8 cellular contexts compared by ENCODE assay signal in the genomic region with DNA sequence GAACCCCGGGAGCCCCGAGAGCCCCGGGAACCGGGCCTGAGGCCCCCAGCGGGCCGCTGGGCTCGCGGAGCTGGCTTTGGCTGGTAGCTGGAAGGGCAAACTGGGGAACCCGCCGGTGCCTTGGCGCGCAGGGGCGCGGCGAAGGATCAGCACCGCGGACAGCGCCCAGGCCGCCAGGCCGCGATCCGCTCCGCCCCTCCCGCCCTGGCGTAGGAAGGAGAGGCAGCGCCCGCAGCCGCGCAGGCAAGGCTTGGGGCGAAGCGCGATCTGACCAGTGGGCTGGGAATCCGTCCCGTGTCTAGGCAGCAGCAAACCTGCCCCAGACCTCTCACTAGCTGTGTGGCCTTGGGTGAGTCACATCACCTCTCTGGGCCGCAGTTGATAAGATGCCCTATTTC. TPM values are rescaled to one million over a fixed set of nuclear protein-coding genes. Genes with fewer than 3 reads are reported as not detected.
DNase-seq lines count a peak whose midpoint lies in the region; ATAC-seq, FAIRE-seq and TF ChIP-seq lines count a peak whose summit lies in the region.

No MANE protein-coding gene starts in this region.

- TF ChIP-seq CTCF in H1 (IDR thresholded peaks at IDR 0.05; ENCODE audit: control extremely low read depth in 1 of 3, insufficient read depth in 1 of 3, low read depth in 1 of 3, low read length in 3 of 3): no peak

- H3K36me3 ChIP-seq in H1 (ENCODE audit: control insufficient read depth in 2 of 4, insufficient read depth in 4 of 4, low read length in 3 of 4): no peaks in the 10 kb centered on the region

- H3K79me2 ChIP-seq in H1 (ENCODE audit: control insufficient read depth in 1 of 2, insufficient read depth in 2 of 2, low read length in 2 of 2): 0 out of 4 replicates have a peak, but pooled peaks cover 0 to 3% of the 10 kb centered on the region in 2 experiments

- no peak overlapping the region for H2BK5ac ChIP-seq in H1 (ENCODE audit: low read depth, low read length)

- no peak overlapping the region for H2BK120ac ChIP-seq in H1 (replicated peaks; ENCODE audit: low read depth, low read length)

- peak; percentile 55 for FAIRE-seq in H1 (lab: Jason Lieb, UNC)

- ATAC-seq in memory B cell (ENCODE audit: low read depth) (peak; percentile 99), GM18907 (IDR thresholded peaks at IDR 0.05; ENCODE audit: unreplicated experiment) (no peak)

- no peaks in the 10 kb centered on the region for H3K9me3 Mint-ChIP-seq in memory B cell

- no peak for TF ChIP-seq RAD21 in H1 (IDR thresholded peaks at IDR 0.05 in 1 of 2, conservative IDR thresholded peaks at IDR 0.05 in 1 of 2; ENCODE audit: low read depth in 2 of 2, low read length in 2 of 2)

- H3K79me1 ChIP-seq in H1 (ENCODE audit: low read depth, low read length): no peaks in the 10 kb centered on the region

- CTCF ChIA-PET in H1 (lab: Charles Lee; ENCODE audit: partially characterized antibody): interaction anchor here (1.4 to 1.6 kb wide), 2 partner anchors 27 to 37 kb away, joined by 4 to 6 read pairs; no protein-coding TSS in a partner anchor

- no peak overlapping the region for H3K14ac ChIP-seq in H1 (ENCODE audit: insufficient read length)

- H3K23ac ChIP-seq in H1 (ENCODE audit: insufficient read length): no peak overlapping the region

- no peak overlapping the region for H2BK20ac ChIP-seq in H1 (ENCODE audit: low read length)

- H3K4me2 ChIP-seq in H1 (ENCODE audit: insufficient read depth in 1 of 2, low read depth in 2 of 2, low read length in 2 of 2): peak overlapping the region; percentile 43 to 53

- no peak overlapping the region for H4K5ac ChIP-seq in H1 (ENCODE audit: insufficient read length, low read depth, low read length)

- H2AK5ac ChIP-seq in H1 (ENCODE audit: low read depth, low read length): no peak overlapping the region

- H3K4ac ChIP-seq in H1 (replicated peaks; ENCODE audit: insufficient read length, low read depth, low read length): no peak overlapping the region

- TF ChIP-seq POLR2A in H1 (IDR thresholded peaks at IDR 0.05; ENCODE audit: control extremely low read depth in 1 of 2, low read depth in 2 of 2, low read length in 2 of 2): no peak

- no peak overlapping the region for H4K91ac ChIP-seq in H1 (replicated peaks; ENCODE audit: insufficient read length, low read length)

- peaks cover 0 to 4% (median 1%) of the 10 kb centered on the region in 4 experiments; a peak in 3 of 7 replicates for H3K27me3 ChIP-seq in H1 (replicated peaks in 1 of 4; ENCODE audit: control insufficient read depth in 3 of 4, extremely low read depth in 1 of 4, insufficient read depth in 3 of 4, low read length in 3 of 4)

- DNase-seq in NCI-H2029 (lab: John Stamatoyannopoulos, UW) (peak; percentile 14), NCI-H2029 treated with DMSO at 0.1 percent for 48 hours (lab: John Stamatoyannopoulos, UW) (no peak), NCI-H774 (lab: John Stamatoyannopoulos, UW) (peak; percentile 37), H1 (ENCODE audit: low read depth in 1 of 2, low spot score in 2 of 2) (peak; percentile 44 to 96), memory B cell (ENCODE audit: low spot score in 2 of 2) (peak; percentile 68 to 79)
- DNase-seq in activated CD8-positive, alpha-beta memory T cell treated with anti-CD3 and anti-CD28 coated beads for 48 hours (ENCODE audit: low read depth in 2 of 3, low spot score in 2 of 3): peak; percentile 40 to 54 (median 51)
- DNase-seq in stimulated activated CD8-positive, alpha-beta memory T cell treated with anti-CD3 and anti-CD28 coated beads, Interleukin-15, amount 100 ng/mL, for 24 hours (ENCODE audit: low read depth): peak; percentile 64

- no peak overlapping the region for H2AFZ ChIP-seq in H1 (ENCODE audit: low read length)

- no peak; a peak in 1 of 3 replicates for TF ChIP-seq EP300 in H1 (IDR thresholded peaks at IDR 0.05; ENCODE audit: borderline replicate concordance in 1 of 2, low read depth in 2 of 2, low read length in 2 of 2)

- H3K23me2 ChIP-seq in H1 (ENCODE audit: low read depth, low read length): peaks cover 4% of the 10 kb centered on the region; the same call in 1 of the 2 replicates

- no peaks in the 10 kb centered on the region for H3K9me3 ChIP-seq in H1 (ENCODE audit: insufficient read depth in 2 of 2, low read depth in 1 of 2, low read length in 1 of 2)

- peaks cover 0 to 11% (median 4%) of the 10 kb centered on the region in 4 experiments; a peak in 3 of 7 replicates for H3K4me1 ChIP-seq in H1 (replicated peaks in 1 of 4; ENCODE audit: control insufficient read depth in 3 of 4, insufficient read depth in 4 of 4, low read length in 3 of 4)

- no peak overlapping the region for H3K9ac ChIP-seq in H1 (replicated peaks in 1 of 4; ENCODE audit: extremely low read depth in 1 of 4, low read depth in 3 of 4, low read length in 3 of 4)

- no peak overlapping the region for H3K56ac ChIP-seq in H1 (replicated peaks; ENCODE audit: insufficient read length, low read depth, low read length)

- POLR2A ChIA-PET in H1 (lab: Charles Lee; ENCODE audit: partially characterized antibody): interaction anchor here (0.6 to 1.8 kb wide), 3 partner anchors 28 to 239 kb away, joined by 3 to 5 read pairs (median 3); a partner anchor contains a TSS

- peaks cover 20% of the 10 kb centered on the region for H3K27me3 Mint-ChIP-seq in memory B cell

- H3K27ac ChIP-seq in H1 (ENCODE audit: low read depth, low read length): no peak overlapping the region

- no peak overlapping the region for H3K4me3 Mint-ChIP-seq in memory B cell

- WGBS in H1 (ENCODE audit: extremely low coverage in 1 of 2, insufficient coverage in 1 of 2, insufficient read length in 1 of 2, insufficient replicate concordance in 2 of 2, low coverage in 1 of 2, low lambda C conversion rate in 2 of 2, missing lambda C conversion rate in 1 of 2), 2 experiments: 5% methylated on average over 21 of the region's 35 CpGs; no CpG with 5 or more reads in 1 of the 2 experiments

- peaks cover 2 to 3% of the 10 kb centered on the region in 2 experiments for H4K20me1 ChIP-seq in H1 (replicated peaks in 1 of 2; ENCODE audit: control insufficient read depth in 1 of 2, insufficient read depth in 2 of 2, low read length in 2 of 2)

- H3K27ac Mint-ChIP-seq in memory B cell: no peak overlapping the region

- H2BK12ac ChIP-seq in H1 (ENCODE audit: low read depth, low read length): no peak overlapping the region

- no peaks in the 10 kb centered on the region for H3K4me1 Mint-ChIP-seq in memory B cell

- H2BK15ac ChIP-seq in H1 (ENCODE audit: low read length): no peak overlapping the region

- H3K36me3 Mint-ChIP-seq in memory B cell: no peaks in the 10 kb centered on the region

- H3K18ac ChIP-seq in H1 (ENCODE audit: extremely low read depth, low read length): peak overlapping the region; percentile 71

- peak overlapping the region in 2 of 4 experiments; percentile 60 to 74; a peak in 4 of 8 replicates for H3K4me3 ChIP-seq in H1 (ENCODE audit: extremely low read depth in 1 of 4, insufficient read depth in 2 of 4, low read depth in 3 of 4, low read length in 4 of 4)

- no peak overlapping the region for H4K8ac ChIP-seq in H1 (ENCODE audit: extremely low read depth, insufficient read depth, low read length)

TF ChIP-seq in H1, 55 proteins besides CTCF, POLR2A, EP300 and RAD21 (continues in another document):
- peak; percentile 3 for TF ChIP-seq KDM4A (IDR thresholded peaks at IDR 0.05; ENCODE audit: low read depth, low read length, severe bottlenecking)
- no peak for TF ChIP-seq RNF2 (IDR thresholded peaks at IDR 0.05; ENCODE audit: borderline replicate concordance, low read depth, low read length, missing control alignments, poor library complexity, severe bottlenecking)
- TF ChIP-seq TBP (IDR thresholded peaks at IDR 0.05; ENCODE audit: low read depth, low read length): peak; percentile 67
- TF ChIP-seq KDM1A (IDR thresholded peaks at IDR 0.05; ENCODE audit: borderline replicate concordance, low read length): peak; percentile 72; the same call in 1 of the 2 replicates
- TF ChIP-seq SIN3A (conservative IDR thresholded peaks at IDR 0.05 in 1 of 2, IDR thresholded peaks at IDR 0.05 in 1 of 2; ENCODE audit: low read depth in 1 of 2, low read length in 2 of 2): peak; percentile 99
- TF ChIP-seq HDAC2 (IDR thresholded peaks at IDR 0.05; ENCODE audit: borderline replicate concordance in 1 of 2, low read depth in 2 of 2, low read length in 2 of 2): peak in 1 of 2 experiments; percentile 83; a peak in 1 of 4 replicates
- no peak for TF ChIP-seq TAF7 (optimal IDR thresholded peaks at IDR 0.05; ENCODE audit: borderline replicate concordance, low read depth, low read length)
- TF ChIP-seq JUND (IDR thresholded peaks at IDR 0.05; ENCODE audit: low read length): no peak

RNA-seq across cellular contexts. Expression of a gene that starts 0.3 kb away (rescaled TPM):
- 11.9 and 12.1 TPM in 2 replicates for total RNA-seq in H1 (2021; fragmentation: NEBNext Ultra II Directional; extraction: Animal tissue kit (Norgen Biotek cat#: 25700))
- 5.5 and 9.0 TPM in 2 replicates for polyA plus RNA-seq in H1 (2011; rRNA removed)
- 5.5 TPM for polyA plus RNA-seq in H1 (2011; cell fraction: cytosol; rRNA removed)
- polyA plus RNA-seq in H1 (2011; cell fraction: nucleus; rRNA removed): 11.0 TPM
- 9.2 to 11.7 TPM (median 11.1 TPM) in 4 replicates for polyA plus RNA-seq in H1 (2012, experiment 1 of 2)
- polyA plus RNA-seq in H1 (2012, experiment 2 of 2): 12.5 TPM
- 8.5 TPM for polyA plus RNA-seq in H1 (2013, experiment 1 of 2)
- polyA plus RNA-seq in H1 (2013, experiment 2 of 2): 8.3 TPM
- 4.7 and 10.4 TPM in 2 replicates for polyA minus RNA-seq in H1 (2011; rRNA and poly(A)+ RNA removed)
- 6.5 TPM for polyA minus RNA-seq in H1 (2011; cell fraction: cytosol; rRNA and poly(A)+ RNA removed)
- 4.9 TPM for polyA minus RNA-seq in H1 (2011; cell fraction: nucleus; rRNA and poly(A)+ RNA removed)

RNA-seq across cellular contexts. Expression of a gene that starts 38.2 kb away (rescaled TPM):
- 93.6 and 98.6 TPM in 2 replicates for total RNA-seq in H1 (2021; fragmentation: NEBNext Ultra II Directional; extraction: Animal tissue kit (Norgen Biotek cat#: 25700))
- polyA plus RNA-seq in H1 (2011; rRNA removed): 33.6 and 46.8 TPM in 2 replicates
- polyA plus RNA-seq in H1 (2011; cell fraction: cytosol; rRNA removed): 32.3 TPM
- polyA plus RNA-seq in H1 (2011; cell fraction: nucleus; rRNA removed): 142 TPM
- 64.3 to 76.7 TPM (median 69.8 TPM) in 4 replicates for polyA plus RNA-seq in H1 (2012, experiment 1 of 2)
- polyA plus RNA-seq in H1 (2012, experiment 2 of 2): 44.8 TPM
- polyA plus RNA-seq in H1 (2013, experiment 1 of 2): 45.6 TPM
- polyA plus RNA-seq in H1 (2013, experiment 2 of 2): 39.5 TPM
- polyA minus RNA-seq in H1 (2011; rRNA and poly(A)+ RNA removed): 24.7 and 34.6 TPM in 2 replicates
- 32.9 TPM for polyA minus RNA-seq in H1 (2011; cell fraction: cytosol; rRNA and poly(A)+ RNA removed)
- 44.5 TPM for polyA minus RNA-seq in H1 (2011; cell fraction: nucleus; rRNA and poly(A)+ RNA removed)

RNA-seq across cellular contexts. Expression of a gene that starts 46.5 kb away (rescaled TPM):
- 63.4 and 63.8 TPM in 2 replicates for total RNA-seq in H1 (2021; fragmentation: NEBNext Ultra II Directional; extraction: Animal tissue kit (Norgen Biotek cat#: 25700))
- 24.0 and 28.9 TPM in 2 replicates for polyA plus RNA-seq in H1 (2011; rRNA removed)
- polyA plus RNA-seq in H1 (2011; cell fraction: cytosol; rRNA removed): 25.1 TPM
- 165 TPM for polyA plus RNA-seq in H1 (2011; cell fraction: nucleus; rRNA removed)
- polyA plus RNA-seq in H1 (2012, experiment 1 of 2): 26.1 to 39.5 TPM (median 30.8 TPM) in 4 replicates
- 16.1 TPM for polyA plus RNA-seq in H1 (2012, experiment 2 of 2)
- 22.5 TPM for polyA plus RNA-seq in H1 (2013, experiment 1 of 2)
- polyA plus RNA-seq in H1 (2013, experiment 2 of 2): 22.8 TPM
- 27.1 and 37.8 TPM in 2 replicates for polyA minus RNA-seq in H1 (2011; rRNA and poly(A)+ RNA removed)
- 18.9 TPM for polyA minus RNA-seq in H1 (2011; cell fraction: cytosol; rRNA and poly(A)+ RNA removed)
- polyA minus RNA-seq in H1 (2011; cell fraction: nucleus; rRNA and poly(A)+ RNA removed): 28.5 TPM
